14 cellular contexts compared by ENCODE assay signal in genomic region chr11:9396752-9397151, GRCh38. TPM values are rescaled to one million over a fixed set of nuclear protein-coding genes. Genes with fewer than 3 reads are reported as not detected.
A peak's percentile ranks its signal among the peaks of the same experiment; 100 is the strongest.
DNase-seq lines count a peak whose midpoint lies in the region; ATAC-seq and TF ChIP-seq lines count a peak whose summit lies in the region.
"Had no signal": no experiment of that assay in that cellular context is flagged by ENCODE, and none has a peak within 500 bp of the region (broad histone marks: within the 10 kb centered on the region; RNA-seq: fewer than 3 reads in every experiment).

No MANE protein-coding gene starts in this region.

- no peak for TF ChIP-seq CTCF in natural killer cell (IDR thresholded peaks at IDR 0.05)

- POLR2A ChIA-PET in activated CD8-positive, alpha-beta T cell treated with anti-CD3 and anti-CD28 coated beads, Interleukin-2, amount 10 ng/mL, durations not matched to agents 7 days and 5 days (lab: Charles Lee) = no interaction called here

- ATAC-seq in natural killer cell treated with Interleukin-12 subunit alpha and Interleukin-12 subunit beta and Interleukin-15 and Interleukin-18, amount 100 ng/mL, for 72 hours = no peak
- ATAC-seq in natural killer cell (no peak), HG02852 (IDR thresholded peaks at IDR 0.05; ENCODE audit: unreplicated experiment) (peak; percentile 73)
- peak; percentile 10 for ATAC-seq in activated CD8-positive, alpha-beta T cell treated with anti-CD3 and anti-CD28 coated beads, Interleukin-2, amount 10 ng/mL, durations not matched to agents 7 days and 5 days
- ATAC-seq: foreskin keratinocyte, left lung had no signal

- intact Hi-C loops in natural killer cell (cut with micrococcal nuclease) = no loop called here

- peaks cover 39 to 54% of the 10 kb centered on the region in 2 donors for H3K4me1 Mint-ChIP-seq in natural killer cell treated with Interleukin-12 subunit alpha and Interleukin-12 subunit beta and Interleukin-15 and Interleukin-18, amount 100 ng/mL, for 72 hours (ENCODE audit: low read depth in 2 of 2)
- peaks cover 46 to 49% of the 10 kb centered on the region in 2 donors for H3K4me1 Mint-ChIP-seq in natural killer cell
- peaks cover 51% of the 10 kb centered on the region for H3K4me1 Mint-ChIP-seq in activated CD8-positive, alpha-beta T cell treated with anti-CD3 and anti-CD28 coated beads, Interleukin-2, amount 10 ng/mL, durations not matched to agents 7 days and 5 days (ENCODE audit: low read depth)

- CTCF ChIA-PET in activated CD8-positive, alpha-beta T cell treated with anti-CD3 and anti-CD28 coated beads, Interleukin-2, amount 10 ng/mL, durations not matched to agents 7 days and 5 days (lab: Charles Lee) = no interaction called here

- no peaks in the 10 kb centered on the region for H3K27me3 Mint-ChIP-seq in natural killer cell treated with Interleukin-12 subunit alpha and Interleukin-12 subunit beta and Interleukin-15 and Interleukin-18, amount 100 ng/mL, for 72 hours
- H3K27me3 Mint-ChIP-seq in natural killer cell (ENCODE audit: low read depth in 2 of 2) = no peaks in the 10 kb centered on the region
- H3K27me3 Mint-ChIP-seq in activated CD8-positive, alpha-beta T cell treated with anti-CD3 and anti-CD28 coated beads, Interleukin-2, amount 10 ng/mL, durations not matched to agents 7 days and 5 days (ENCODE audit: low read depth) = no peaks in the 10 kb centered on the region

- peak overlapping the region; percentile 4 for H3K4me3 Mint-ChIP-seq in natural killer cell treated with Interleukin-12 subunit alpha and Interleukin-12 subunit beta and Interleukin-15 and Interleukin-18, amount 100 ng/mL, for 72 hours
- H3K4me3 Mint-ChIP-seq in natural killer cell = no peak overlapping the region
- no peak overlapping the region for H3K4me3 Mint-ChIP-seq in activated CD8-positive, alpha-beta T cell treated with anti-CD3 and anti-CD28 coated beads, Interleukin-2, amount 10 ng/mL, durations not matched to agents 7 days and 5 days
- H3K4me3 Mint-ChIP-seq: T-helper 1 cell treated with Interleukin-12 subunit alpha and Interleukin-12 subunit beta and Interleukin-4 antibody, amounts not matched to agents 30 μg/mL and 1 μg/mL, for 36 hours had no signal

- H3K9me3 Mint-ChIP-seq in natural killer cell treated with Interleukin-12 subunit alpha and Interleukin-12 subunit beta and Interleukin-15 and Interleukin-18, amount 100 ng/mL, for 72 hours = no peaks in the 10 kb centered on the region
- no peaks in the 10 kb centered on the region for H3K9me3 Mint-ChIP-seq in natural killer cell
- H3K9me3 Mint-ChIP-seq in activated CD8-positive, alpha-beta T cell treated with anti-CD3 and anti-CD28 coated beads, Interleukin-2, amount 10 ng/mL, durations not matched to agents 7 days and 5 days (ENCODE audit: insufficient read depth) = no peaks in the 10 kb centered on the region
- H3K9me3 Mint-ChIP-seq: T-helper 1 cell treated with Interleukin-12 subunit alpha and Interleukin-12 subunit beta and Interleukin-4 antibody, amounts not matched to agents 30 μg/mL and 1 μg/mL, for 36 hours had no signal

- no peak for DNase-seq in natural killer cell treated with Interleukin-12 subunit alpha and Interleukin-12 subunit beta and Interleukin-15 and Interleukin-18, amount 100 ng/mL, for 72 hours (ENCODE audit: low spot score)
- DNase-seq in natural killer cell (no peak), NCI-H1694 (lab: John Stamatoyannopoulos, UW) (no peak), NCI-H2171 treated with DMSO at 0.1 percent for 48 hours (lab: John Stamatoyannopoulos, UW) (no peak), KG1 (lab: John Stamatoyannopoulos, UW) (no peak)
- no peak for DNase-seq in activated CD8-positive, alpha-beta T cell treated with anti-CD3 and anti-CD28 coated beads, Interleukin-2, amount 10 ng/mL, durations not matched to agents 7 days and 5 days
- DNase-seq in central memory CD4-positive, alpha-beta T cell = no peak
- DNase-seq: foreskin keratinocyte; GDM1; left lung; NCI-H748 treated with DMSO at 0.1 percent for 48 hours; stimulated activated CD4-positive, alpha-beta T cell treated with anti-CD3 and anti-CD28 coated beads, Interleukin-2, amount 100 ng/mL, for 48 hours had no signal

- peak overlapping the region; percentile 3 to 5 for H3K27ac Mint-ChIP-seq in natural killer cell treated with Interleukin-12 subunit alpha and Interleukin-12 subunit beta and Interleukin-15 and Interleukin-18, amount 100 ng/mL, for 72 hours
- H3K27ac Mint-ChIP-seq in natural killer cell = no peak overlapping the region
- no peak overlapping the region for H3K27ac Mint-ChIP-seq in activated CD8-positive, alpha-beta T cell treated with anti-CD3 and anti-CD28 coated beads, Interleukin-2, amount 10 ng/mL, durations not matched to agents 7 days and 5 days
- H3K27ac Mint-ChIP-seq: T-helper 1 cell treated with Interleukin-12 subunit alpha and Interleukin-12 subunit beta and Interleukin-4 antibody, amounts not matched to agents 30 μg/mL and 1 μg/mL, for 36 hours had no signal

- peaks cover 6% of the 10 kb centered on the region for H3K36me3 Mint-ChIP-seq in natural killer cell treated with Interleukin-12 subunit alpha and Interleukin-12 subunit beta and Interleukin-15 and Interleukin-18, amount 100 ng/mL, for 72 hours
- H3K36me3 Mint-ChIP-seq in natural killer cell = no peaks in the 10 kb centered on the region
- peaks cover 44% of the 10 kb centered on the region for H3K36me3 Mint-ChIP-seq in activated CD8-positive, alpha-beta T cell treated with anti-CD3 and anti-CD28 coated beads, Interleukin-2, amount 10 ng/mL, durations not matched to agents 7 days and 5 days (ENCODE audit: low read depth)

RNA-seq across cellular contexts. Expression of gene IPO7, which starts 12.3 kb away (rescaled TPM):
- total RNA-seq in natural killer cell treated with Interleukin-12 subunit alpha and Interleukin-12 subunit beta and Interleukin-15 and Interleukin-18, amount 100 ng/mL, for 72 hours = 100 to 1,000 TPM in 1 of 2 donors, 10 to 100 TPM in 1; 96.9 to 160 TPM
- total RNA-seq in natural killer cell = 10 to 100 TPM; 47.2 to 62.3 (median 58.0) TPM
- 100 to 1,000 TPM; 110 to 111 TPM for total RNA-seq in activated CD8-positive, alpha-beta T cell treated with anti-CD3 and anti-CD28 coated beads, Interleukin-2, amount 10 ng/mL, durations not matched to agents 7 days and 5 days

Comparison
In these comparisons a context has a peak if more than half of its experiments do, and no peak if none do; other contexts are left out.
1. H3K27ac Mint-ChIP-seq: peak in natural killer cell treated with Interleukin-12 subunit alpha and Interleukin-12 subunit beta and Interleukin-15 and Interleukin-18, amount 100 ng/mL, for 72 hours (2 of 2); none in natural killer cell (0 of 2) and activated CD8-positive, alpha-beta T cell treated with anti-CD3 and anti-CD28 coated beads, Interleukin-2, amount 10 ng/mL, durations not matched to agents 7 days and 5 days (single experiment).
2. ATAC-seq: peak in HG02852 (single experiment) and activated CD8-positive, alpha-beta T cell treated with anti-CD3 and anti-CD28 coated beads, Interleukin-2, amount 10 ng/mL, durations not matched to agents 7 days and 5 days (single experiment); none in natural killer cell treated with Interleukin-12 subunit alpha and Interleukin-12 subunit beta and Interleukin-15 and Interleukin-18, amount 100 ng/mL, for 72 hours (0 of 2) and natural killer cell (0 of 3).